27 cellular contexts compared by ENCODE assay signal in the genomic region with DNA sequence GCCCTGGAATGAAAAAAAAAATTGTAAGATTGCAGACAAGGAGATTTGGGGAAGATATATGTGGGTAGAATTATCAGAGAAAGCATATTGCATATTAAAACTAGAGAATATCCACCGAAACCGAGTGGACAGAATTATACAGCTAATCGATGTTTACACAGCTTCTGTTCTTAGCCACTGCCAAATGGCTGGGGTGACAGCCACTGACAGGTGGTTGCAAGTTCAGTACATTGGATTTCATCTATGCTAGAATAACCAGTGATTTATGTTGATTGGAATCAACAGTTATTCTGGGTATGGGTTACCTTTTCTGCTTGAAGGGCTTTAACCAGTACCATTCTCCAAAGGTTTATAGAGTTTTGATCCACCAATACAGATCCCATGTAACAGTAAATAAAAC. TPM values are rescaled to one million over a fixed set of nuclear protein-coding genes. Genes with fewer than 3 reads are reported as not detected.
"Had no signal": no experiment of that assay in that cellular context is flagged by ENCODE, and none has a peak within 500 bp of the region (broad histone marks: within the 10 kb centered on the region; RNA-seq: fewer than 3 reads in every experiment).

No MANE protein-coding gene starts in this region.

- FAIRE-seq: endometrium, frontal cortex had no signal

- H3K4me3 Mint-ChIP-seq: nephron progenitor cell; stimulated activated naive B cell treated with anti-CD40 and anti-IgM and Interleukin-4, amounts not matched to agents 10 μg/mL and 1 μg/mL and 100 μg/mL, for 72 hours; stimulated activated naive CD8-positive, alpha-beta T cell treated with anti-CD3 and anti-CD28 coated beads, Interleukin-15, amount 100 ng/mL, for 72 hours had no signal

- H3K9me3 Mint-ChIP-seq: nephron progenitor cell had no signal

- H3K27ac ChIP-seq: heart left ventricle, psoas muscle, testis, tibial nerve, upper lobe of right lung, vagina had no signal

- ATAC-seq: esophagus mucosa; heart left ventricle; left colon; left ventricle myocardium superior; naive thymus-derived CD4-positive, alpha-beta T cell; psoas muscle; sciatic nerve; stimulated activated naive B cell treated with anti-CD40 and anti-IgM and Interleukin-4, amounts not matched to agents 10 μg/mL and 1 μg/mL and 100 μg/mL, for 72 hours; stimulated activated naive CD8-positive, alpha-beta T cell treated with anti-CD3 and anti-CD28 coated beads, Interleukin-15, amount 100 ng/mL, for 72 hours; upper lobe of right lung had no signal

- H3K36me3 Mint-ChIP-seq: stimulated activated naive B cell treated with anti-CD40 and anti-IgM and Interleukin-4, amounts not matched to agents 10 μg/mL and 1 μg/mL and 100 μg/mL, for 72 hours had no signal

- H3K4me1 Mint-ChIP-seq: nephron progenitor cell had no signal

- H3K36me3 ChIP-seq: heart left ventricle, tibial nerve, upper lobe of right lung, vagina had no signal

- H3K4me3 ChIP-seq: heart left ventricle, lung, psoas muscle, skin epidermis, testis, tibial nerve, upper lobe of right lung, vagina had no signal

- DNase-seq: effector memory CD4-positive, alpha-beta T cell; heart left ventricle; hippocampal formation; left colon; left ventricle myocardium superior; mesenchymal stem cell; naive thymus-derived CD4-positive, alpha-beta T cell; nephron progenitor cell; psoas muscle; retina; stimulated activated CD4-positive, alpha-beta T cell treated with anti-CD3 and anti-CD28 coated beads, Interleukin-2, amount 100 ng/mL, for 24 hours; stimulated activated CD4-positive, alpha-beta T cell treated with anti-CD3 and anti-CD28 coated beads, Interleukin-4, amount 100 ng/mL, for 4 hours; stimulated activated naive B cell treated with anti-CD40 and anti-IgM and Interleukin-4, amounts not matched to agents 10 μg/mL and 1 μg/mL and 100 μg/mL, for 72 hours; stimulated activated naive CD8-positive, alpha-beta T cell treated with anti-CD3 and anti-CD28 coated beads, Interleukin-15, amount 100 ng/mL, for 72 hours; testis; upper lobe of right lung had no signal

- H3K9me3 ChIP-seq: psoas muscle, testis, upper lobe of right lung, vagina had no signal

- H3K27me3 ChIP-seq: heart left ventricle, testis, tibial nerve, upper lobe of right lung, vagina had no signal

- H3K4me1 ChIP-seq: psoas muscle, testis, tibial nerve, upper lobe of right lung, vagina had no signal

- H3K27ac Mint-ChIP-seq: nephron progenitor cell; stimulated activated naive B cell treated with anti-CD40 and anti-IgM and Interleukin-4, amounts not matched to agents 10 μg/mL and 1 μg/mL and 100 μg/mL, for 72 hours had no signal

- H3K27me3 Mint-ChIP-seq: naive thymus-derived CD4-positive, alpha-beta T cell; stimulated activated naive B cell treated with anti-CD40 and anti-IgM and Interleukin-4, amounts not matched to agents 10 μg/mL and 1 μg/mL and 100 μg/mL, for 72 hours; stimulated activated naive CD8-positive, alpha-beta T cell treated with anti-CD3 and anti-CD28 coated beads, Interleukin-15, amount 100 ng/mL, for 72 hours had no signal

RNA-seq across cellular contexts. Expression of a gene that starts 48.4 kb away (rescaled TPM):
- total RNA-seq: fibroblast of lung, glomerular endothelial cell, kidney epithelial cell had no signal
- polyA plus RNA-seq: fibroblast of lung had no signal
